In genomic region chr18:3664563-3665178, GRCh38 we compare ENCODE assay signal across 10 cellular contexts.
DNase-seq lines count a peak whose midpoint lies in the region; ATAC-seq and TF ChIP-seq lines count a peak whose summit lies in the region.
"Had no signal": no experiment of that assay in that cellular context is flagged by ENCODE, and none has a peak within 500 bp of the region (broad histone marks: within the 10 kb centered on the region; RNA-seq: fewer than 3 reads in every experiment).

No MANE protein-coding gene starts in this region.

- H3K79me2 ChIP-seq in mesendoderm (ENCODE audit: control insufficient read depth, insufficient read depth, low read length) = no peaks in the 10 kb centered on the region

- H4K5ac ChIP-seq in mesendoderm (ENCODE audit: low read length) = no peak overlapping the region

- H3K27ac Mint-ChIP-seq in activated T-helper 2 cell treated with anti-CD3 and anti-CD28 coated beads, Interferon-gamma antibody, Interleukin-2, Interleukin-4, amounts not matched to agents 10 μg/mL and 5 μg/mL and 100 μg/mL, durations not matched to agents 14 hours and 24 hours and 36 hours = peak overlapping the region; percentile 9

- H3K27me3 ChIP-seq in mesendoderm (ENCODE audit: insufficient read depth, low read length, poor library complexity) (no peaks in the 10 kb centered on the region), esophagus squamous epithelium (no peaks in the 10 kb centered on the region)
- H3K27me3 ChIP-seq: vagina had no signal

- no peak overlapping the region for H3K23ac ChIP-seq in mesendoderm (ENCODE audit: low read length)

- intact Hi-C loops in activated T-helper 2 cell treated with anti-CD3 and anti-CD28 coated beads, Interferon-gamma antibody, Interleukin-2, Interleukin-4, amounts not matched to agents 10 μg/mL and 5 μg/mL and 100 μg/mL, durations not matched to agents 14 hours and 24 hours and 36 hours (cut with micrococcal nuclease) = loop anchor here (2.0 to 5.0 kb wide), 3 partner anchors 40 to 402 kb away; partner anchors contain the start of gene MYL12B
- intact Hi-C loops in esophagus squamous epithelium (cut with DNase I) = loop anchor here (5.0 to 10.0 kb wide), 3 partner anchors 70 to 382 kb away; partner anchors contain the start of gene TGIF1

- H3K36me3 Mint-ChIP-seq in activated T-helper 2 cell treated with anti-CD3 and anti-CD28 coated beads, Interferon-gamma antibody, Interleukin-2, Interleukin-4, amounts not matched to agents 10 μg/mL and 5 μg/mL and 100 μg/mL, durations not matched to agents 14 hours and 24 hours and 36 hours (ENCODE audit: low read depth) = peaks cover 9% of the 10 kb centered on the region

- no peaks in the 10 kb centered on the region for H3K9me3 ChIP-seq in esophagus squamous epithelium
- H3K9me3 ChIP-seq: vagina had no signal

- peak overlapping the region; percentile 18 for H3K56ac ChIP-seq in mesendoderm (ENCODE audit: low read length)

- no peak for TF ChIP-seq POLR2A in esophagus squamous epithelium (IDR thresholded peaks at IDR 0.05)

- no peak for ATAC-seq in GM19452 (IDR thresholded peaks at IDR 0.05; ENCODE audit: unreplicated experiment)

- H3K9me3 Mint-ChIP-seq in activated T-helper 2 cell treated with anti-CD3 and anti-CD28 coated beads, Interferon-gamma antibody, Interleukin-2, Interleukin-4, amounts not matched to agents 10 μg/mL and 5 μg/mL and 100 μg/mL, durations not matched to agents 14 hours and 24 hours and 36 hours = peaks cover 11% of the 10 kb centered on the region

- H2BK5ac ChIP-seq in mesendoderm (ENCODE audit: low read length) = no peak overlapping the region

- no peak overlapping the region for H3K4ac ChIP-seq in mesendoderm (ENCODE audit: low read depth, low read length)

- no CpG with 5 or more reads among the region's 6 CpGs for WGBS in mesendoderm (ENCODE audit: extremely low coverage, insufficient coverage, low lambda C conversion rate)
- WGBS in esophagus squamous epithelium, 2 donors = 27 to 50% methylated on average over 6 of the region's 6 CpGs

- no peak overlapping the region for H3K4me2 ChIP-seq in mesendoderm (ENCODE audit: low read length)

- peaks cover 33% of the 10 kb centered on the region for H3K4me1 Mint-ChIP-seq in activated T-helper 2 cell treated with anti-CD3 and anti-CD28 coated beads, Interferon-gamma antibody, Interleukin-2, Interleukin-4, amounts not matched to agents 10 μg/mL and 5 μg/mL and 100 μg/mL, durations not matched to agents 14 hours and 24 hours and 36 hours (ENCODE audit: low read depth)

- H3K18ac ChIP-seq in mesendoderm (ENCODE audit: low read length) = no peak overlapping the region

- H3K27me3 Mint-ChIP-seq in activated T-helper 2 cell treated with anti-CD3 and anti-CD28 coated beads, Interferon-gamma antibody, Interleukin-2, Interleukin-4, amounts not matched to agents 10 μg/mL and 5 μg/mL and 100 μg/mL, durations not matched to agents 14 hours and 24 hours and 36 hours (ENCODE audit: low read depth) = peaks cover 2% of the 10 kb centered on the region

- no peaks in the 10 kb centered on the region for H3K79me1 ChIP-seq in mesendoderm (ENCODE audit: low read length)

- H3K27ac ChIP-seq in mesendoderm (ENCODE audit: low read depth, low read length) = peak overlapping the region; percentile 62
- H3K27ac ChIP-seq in esophagus squamous epithelium = peak overlapping the region in 1 of 4 donors; percentile 36
- H3K27ac ChIP-seq: vagina had no signal

- H3K36me3 ChIP-seq in mesendoderm (ENCODE audit: control insufficient read depth, insufficient read depth, low read length) (no peaks in the 10 kb centered on the region), esophagus squamous epithelium (no peaks in the 10 kb centered on the region)
- H3K36me3 ChIP-seq: vagina had no signal

- no peak overlapping the region for H4K8ac ChIP-seq in mesendoderm (ENCODE audit: low read depth, low read length)

- H2BK120ac ChIP-seq in mesendoderm (ENCODE audit: low read depth, low read length) = no peak overlapping the region

- peaks cover 5% of the 10 kb centered on the region for H3K4me1 ChIP-seq in mesendoderm (ENCODE audit: control insufficient read depth, low read depth, low read length)
- H3K4me1 ChIP-seq in esophagus squamous epithelium = peaks cover 4 to 18% (median 10%) of the 10 kb centered on the region in 3 donors

- H3K4me3 ChIP-seq in mesendoderm (ENCODE audit: low read length) (no peak overlapping the region), esophagus squamous epithelium (no peak overlapping the region)
- H3K4me3 ChIP-seq: vagina had no signal

- H3K4me3 Mint-ChIP-seq in activated T-helper 2 cell treated with anti-CD3 and anti-CD28 coated beads, Interferon-gamma antibody, Interleukin-2, Interleukin-4, amounts not matched to agents 10 μg/mL and 5 μg/mL and 100 μg/mL, durations not matched to agents 14 hours and 24 hours and 36 hours (ENCODE audit: low read depth) = no peak overlapping the region

- H3K9ac ChIP-seq in mesendoderm (ENCODE audit: low read length) = no peak overlapping the region

- DNase-seq in DMS53 (lab: John Stamatoyannopoulos, UW) (peak; percentile 87), MV-4-11 (lab: John Stamatoyannopoulos, UW) (peak; percentile 70), mesendoderm (peak; percentile 77), esophagus squamous epithelium (lab: John Stamatoyannopoulos, UW) (no peak), HuH-7.5 (ENCODE audit: low spot score) (no peak)
- DNase-seq in activated T-helper 2 cell treated with anti-CD3 and anti-CD28 coated beads, Interferon-gamma antibody, Interleukin-2, Interleukin-4, amounts not matched to agents 10 μg/mL and 5 μg/mL and 100 μg/mL, durations not matched to agents 14 hours and 24 hours and 36 hours (ENCODE audit: low spot score) = no peak
- DNase-seq in stimulated activated naive CD4-positive, alpha-beta T cell treated with Interleukin-2 at 50 U/mL for 16 hours (lab: John Stamatoyannopoulos, UW) = no peak
- DNase-seq: NCI-H2081 had no signal

- peak in 3 of 6 experiments; percentile 4 to 36 (median 19) for TF ChIP-seq CTCF in esophagus squamous epithelium (IDR thresholded peaks at IDR 0.05)

- H2BK15ac ChIP-seq in mesendoderm (replicated peaks; ENCODE audit: low read depth) = no peak overlapping the region

- no peak overlapping the region for H2AK5ac ChIP-seq in mesendoderm (ENCODE audit: low read length)

Comparison
In these comparisons a context has a peak if more than half of its experiments do, and no peak if none do; other contexts are left out.
1. DNase-seq: peak in DMS53 (single experiment), MV-4-11 (single experiment) and mesendoderm (single experiment); none in activated T-helper 2 cell treated with anti-CD3 and anti-CD28 coated beads, Interferon-gamma antibody, Interleukin-2, Interleukin-4, amounts not matched to agents 10 μg/mL and 5 μg/mL and 100 μg/mL, durations not matched to agents 14 hours and 24 hours and 36 hours (single experiment), esophagus squamous epithelium (single experiment), stimulated activated naive CD4-positive, alpha-beta T cell treated with Interleukin-2 at 50 U/mL for 16 hours (single experiment) and HuH-7.5 (single experiment).